8 cellular contexts compared by ENCODE assay signal in the genomic region with DNA sequence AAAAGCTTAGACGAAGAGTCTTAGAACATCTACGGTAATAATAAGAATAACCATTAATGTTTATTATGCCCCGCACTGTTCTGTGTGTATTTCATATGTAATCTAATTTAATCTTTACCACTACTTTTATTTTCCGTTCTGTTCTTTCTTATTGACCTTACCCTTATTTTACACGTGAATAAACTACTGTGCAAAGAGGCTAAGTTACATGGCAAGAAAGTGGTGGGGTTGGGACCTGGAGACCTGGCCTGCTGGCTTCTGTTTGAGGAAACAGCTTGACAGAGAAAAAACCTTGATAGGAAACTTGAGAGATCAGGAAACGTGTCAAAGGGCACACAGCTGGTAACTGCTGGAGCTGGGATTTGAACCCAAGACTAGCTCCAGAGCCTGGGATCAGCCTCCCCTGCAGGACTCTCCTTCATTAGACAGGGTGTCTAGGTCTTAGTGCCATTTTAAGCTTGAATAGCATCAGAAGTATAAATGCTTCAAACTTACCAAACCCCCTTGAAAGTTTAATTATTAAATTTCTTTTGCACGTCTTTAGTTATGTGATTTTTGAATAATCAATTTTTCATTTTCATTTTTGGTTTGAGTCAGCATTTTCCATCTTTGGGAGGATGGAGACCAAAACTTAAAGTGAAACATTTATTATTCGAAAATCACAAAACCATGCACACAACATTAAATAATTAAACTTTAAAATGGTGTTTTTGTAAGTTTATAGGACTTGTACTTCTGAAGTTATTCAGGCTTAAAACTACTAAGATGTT.
DNase-seq lines count a peak whose midpoint lies in the region; ATAC-seq and TF ChIP-seq lines count a peak whose summit lies in the region.

No MANE protein-coding gene starts in this region.

- H3K79me2 ChIP-seq in osteoblast (ENCODE audit: insufficient read depth, low read length) = peaks cover 43% of the 10 kb centered on the region

- ATAC-seq in HG02763 (IDR thresholded peaks at IDR 0.05; ENCODE audit: unreplicated experiment) = no peak

- no peaks in the 10 kb centered on the region for H3K27me3 ChIP-seq in CD4-positive, alpha-beta memory T cell (ENCODE audit: insufficient read depth, low read length)
- H3K27me3 ChIP-seq in ectodermal cell (ENCODE audit: control insufficient read depth, insufficient read depth, low read length, poor library complexity, severe bottlenecking) = no peaks in the 10 kb centered on the region
- H3K27me3 ChIP-seq in osteoblast (ENCODE audit: insufficient read depth, low read length) = no peaks in the 10 kb centered on the region

- H3K4me2 ChIP-seq in osteoblast (ENCODE audit: insufficient read depth, low read length) = peak overlapping the region; percentile 88

- peaks cover 0 to 2% (median 0%) of the 10 kb centered on the region in 8 donors for H3K9me3 Mint-ChIP-seq in CD4-positive, alpha-beta memory T cell

- no peaks in the 10 kb centered on the region for H3K27me3 Mint-ChIP-seq in CD4-positive, alpha-beta memory T cell

- TF ChIP-seq CTCF in LNCaP clone FGC (IDR thresholded peaks at IDR 0.05; ENCODE audit: control insufficient read depth, extremely low read depth, insufficient read depth) = no peak
- TF ChIP-seq CTCF in osteoblast (IDR thresholded peaks at IDR 0.05; ENCODE audit: extremely low read depth, low read depth, low read length) = no peak

- H2AFZ ChIP-seq in osteoblast (ENCODE audit: low read length) = no peak overlapping the region

- DNase-seq in CD4-positive, alpha-beta memory T cell = no peak
- DNase-seq in LNCaP clone FGC (ENCODE audit: low read depth) = peak; percentile 85
- peak; percentile 62 for DNase-seq in osteoblast (ENCODE audit: insufficient read length, low spot score, missing footprints)
- no peak for DNase-seq in globus pallidus (ENCODE audit: low spot score)
- DNase-seq in H4 (ENCODE audit: low spot score) = no peak
- DNase-seq in MV-4-11 (lab: John Stamatoyannopoulos, UW) = no peak

- intact Hi-C loops in CD4-positive, alpha-beta memory T cell (cut with micrococcal nuclease) = no loop called here

- POLR2A ChIA-PET in CD4-positive, alpha-beta memory T cell (lab: Charles Lee; ENCODE audit: partially characterized antibody) = interaction anchor here (1.3 kb wide), 1 partner anchor 13 kb away, joined by 4 read pairs; no protein-coding TSS in a partner anchor

- peaks cover 27% of the 10 kb centered on the region for H3K36me3 ChIP-seq in CD4-positive, alpha-beta memory T cell (ENCODE audit: insufficient read depth, low read length)
- peaks cover 10% of the 10 kb centered on the region for H3K36me3 ChIP-seq in ectodermal cell (ENCODE audit: control insufficient read depth, insufficient read depth, low read length)
- peaks cover 26% of the 10 kb centered on the region for H3K36me3 ChIP-seq in osteoblast (ENCODE audit: insufficient read depth, low read length)

- H3K4me3 ChIP-seq in CD4-positive, alpha-beta memory T cell (ENCODE audit: low read length in 2 of 2) = no peak overlapping the region
- no peak overlapping the region for H3K4me3 ChIP-seq in LNCaP clone FGC (ENCODE audit: low read depth, low read length)
- peak overlapping the region; percentile 14 for H3K4me3 ChIP-seq in ectodermal cell (ENCODE audit: insufficient read depth, low read depth, low read length)
- H3K4me3 ChIP-seq in osteoblast (ENCODE audit: insufficient read depth, low read length) = peak overlapping the region; percentile 94

- no peak overlapping the region for H3K27ac ChIP-seq in CD4-positive, alpha-beta memory T cell (ENCODE audit: low read depth, low read length)
- H3K27ac ChIP-seq in ectodermal cell (ENCODE audit: insufficient read depth, low read depth, low read length, poor library complexity, severe bottlenecking) = peak overlapping the region; percentile 74
- H3K27ac ChIP-seq in osteoblast (ENCODE audit: low read depth, low read length) = peak overlapping the region; percentile 66

- no peak overlapping the region for H3K4me3 Mint-ChIP-seq in CD4-positive, alpha-beta memory T cell

- peaks cover 40% of the 10 kb centered on the region for H4K20me1 ChIP-seq in osteoblast (ENCODE audit: insufficient read depth, low read length)

- peaks cover 15% of the 10 kb centered on the region for H3K4me1 ChIP-seq in CD4-positive, alpha-beta memory T cell (ENCODE audit: insufficient read depth, low read length)
- H3K4me1 ChIP-seq in ectodermal cell (ENCODE audit: control insufficient read depth, insufficient read depth, low read length) (peaks cover 25% of the 10 kb centered on the region), osteoblast (ENCODE audit: insufficient read depth, low read length) (peaks cover 37% of the 10 kb centered on the region)

- peaks cover 16 to 31% (median 19%) of the 10 kb centered on the region in 4 donors for H3K4me1 Mint-ChIP-seq in CD4-positive, alpha-beta memory T cell

- H3K36me3 Mint-ChIP-seq in CD4-positive, alpha-beta memory T cell = peaks cover 13 to 37% of the 10 kb centered on the region in 2 donors

- peak overlapping the region in 4 of 7 donors; percentile 7 to 30 (median 20) for H3K27ac Mint-ChIP-seq in CD4-positive, alpha-beta memory T cell

- no peaks in the 10 kb centered on the region for H3K9me3 ChIP-seq in CD4-positive, alpha-beta memory T cell (ENCODE audit: control insufficient read depth in 1 of 2, low read length in 2 of 2)
- H3K9me3 ChIP-seq in ectodermal cell (ENCODE audit: control insufficient read depth, low read length) (no peaks in the 10 kb centered on the region), osteoblast (ENCODE audit: low read depth, low read length) (no peaks in the 10 kb centered on the region)

- 83 to 94% methylated on average over 5 to 8 of the region's 8 CpGs for WGBS in ectodermal cell, 2 experiments

- CTCF ChIA-PET in CD4-positive, alpha-beta memory T cell (lab: Charles Lee; ENCODE audit: partially characterized antibody) = interaction anchor here (1.0 to 17.1 kb wide), 5 partner anchors 12 to 145 kb away, joined by 3 to 322 read pairs (median 6); no protein-coding TSS in a partner anchor

Comparison
In these comparisons a context has a peak if more than half of its experiments do, and no peak if none do; other contexts are left out.
1. DNase-seq: peak in LNCaP clone FGC (single experiment) and osteoblast (single experiment); none in CD4-positive, alpha-beta memory T cell (0 of 5), globus pallidus (single experiment), H4 (single experiment) and MV-4-11 (single experiment).
2. H3K4me3 ChIP-seq: peak in ectodermal cell (single experiment) and osteoblast (single experiment); none in CD4-positive, alpha-beta memory T cell (0 of 2) and LNCaP clone FGC (single experiment).